22 cellular contexts compared by ENCODE assay signal in the genomic region with DNA sequence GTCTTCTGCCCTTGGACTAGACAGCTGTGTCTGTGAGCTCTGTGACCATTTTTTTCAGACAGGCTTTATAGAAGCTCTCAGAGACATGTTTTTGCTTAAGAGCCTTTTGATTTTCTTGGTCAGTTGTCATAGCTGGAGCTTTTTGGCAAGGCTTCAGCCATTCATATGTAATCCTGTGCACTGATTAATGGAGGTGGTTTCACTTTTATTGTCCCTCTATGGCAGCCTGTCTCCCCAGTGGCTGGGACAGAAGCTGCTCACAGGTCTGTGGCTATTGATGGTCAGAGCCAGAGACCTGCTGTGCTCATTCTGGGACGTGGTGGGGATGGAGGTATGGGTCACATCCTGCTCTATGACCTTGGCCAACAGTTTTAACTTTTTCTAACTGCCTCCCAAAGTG. TPM values are rescaled to one million over a fixed set of nuclear protein-coding genes. Genes with fewer than 3 reads are reported as not detected.
"Had no signal": no experiment of that assay in that cellular context is flagged by ENCODE, and none has a peak within 500 bp of the region (broad histone marks: within the 10 kb centered on the region; RNA-seq: fewer than 3 reads in every experiment).

No MANE protein-coding gene starts in this region.

- H3K36me3 ChIP-seq: right atrium auricular region had no signal

- H3K27ac ChIP-seq: esophagus muscularis mucosa, left lung, right atrium auricular region, tibial artery had no signal

- H3K9me3 ChIP-seq: right atrium auricular region had no signal

- FAIRE-seq: keratinocyte had no signal

- H3K27me3 ChIP-seq: esophagus muscularis mucosa, left lung, right atrium auricular region, tibial artery had no signal

- ATAC-seq: activated CD8-positive, alpha-beta memory T cell treated with anti-CD3 and anti-CD28 coated beads, Interleukin-2, amount 10 ng/mL, durations not matched to agents 7 days and 5 days; activated T-helper 17 cell treated with anti-CD3 and anti-CD28 coated beads, Interleukin-2, amount 50 U/mL, for 72 hours; left lung; stimulated activated naive CD8-positive, alpha-beta T cell treated with anti-CD3 and anti-CD28 coated beads, Interleukin-15, Interleukin-2, amounts not matched to agents 100 U/mL and 50 U/mL, for 24 hours had no signal

- H3K4me3 ChIP-seq: esophagus muscularis mucosa, left lung, right atrium auricular region, tibial artery had no signal

- DNase-seq: activated CD4-positive, alpha-beta memory T cell treated with anti-CD3 and anti-CD28 coated beads, Interleukin-2, amount 10 ng/mL, durations not matched to agents 7 days and 5 days; activated CD4-positive, alpha-beta T cell treated with anti-CD3 and anti-CD28 coated beads for 48 hours; activated CD4-positive, CD25-positive, alpha-beta regulatory T cell; activated CD8-positive, alpha-beta memory T cell treated with anti-CD3 and anti-CD28 coated beads, Interleukin-2, amount 10 ng/mL, durations not matched to agents 7 days and 5 days; activated naive CD4-positive, alpha-beta T cell; activated naive CD8-positive, alpha-beta T cell treated with anti-CD3 and anti-CD28 coated beads, Interleukin-2, amount 10 ng/mL, durations not matched to agents 7 days and 5 days; activated T-cell treated with anti-CD3 and anti-CD28 coated beads, Interleukin-2, amount 50 U/mL, for 1 hour; amygdala; cortex of kidney; effector CD8-positive, alpha-beta T cell; hippocampal formation; left lung; nephron progenitor cell; nucleus accumbens; stimulated activated naive CD8-positive, alpha-beta T cell treated with anti-CD3 and anti-CD28 coated beads, Interleukin-15, Interleukin-2, amounts not matched to agents 100 U/mL and 50 U/mL, for 24 hours; substantia nigra; tibial artery had no signal

- H3K4me1 ChIP-seq: left lung, tibial artery had no signal

RNA-seq across cellular contexts. Expression of a gene that starts 51.0 kb away (rescaled TPM):
- total RNA-seq: myocyte had no signal
